In genomic region chr1:228139406-228139930, GRCh38 we compare ENCODE assay signal across 8 cellular contexts. TPM values are rescaled to one million over a fixed set of nuclear protein-coding genes. Genes with fewer than 3 reads are reported as not detected.
DNase-seq lines count a peak whose midpoint lies in the region; ATAC-seq and TF ChIP-seq lines count a peak whose summit lies in the region.

No MANE protein-coding gene starts in this region.

- peaks cover 34 to 43% (median 42%) of the 10 kb centered on the region in 11 experiments for H4K20me1 ChIP-seq in BLaER1 treated with 17β-estradiol and CSF1 and Interleukin-3, amounts not matched to agents 10 nM and 100 nM
- H4K20me1 ChIP-seq in neural cell (ENCODE audit: insufficient read depth): peaks cover 16% of the 10 kb centered on the region

- peak overlapping the region; percentile 78 to 93 (median 86); a peak in 21 of 22 replicates for H3K27ac ChIP-seq in BLaER1 treated with 17β-estradiol and CSF1 and Interleukin-3, amounts not matched to agents 10 nM and 100 nM
- H3K27ac ChIP-seq in duodenal mucosa (ENCODE audit: low read depth, low read length): peak overlapping the region; percentile 98
- H3K27ac ChIP-seq in neural cell (ENCODE audit: low read length): peak overlapping the region; percentile 86

- peaks cover 0 to 14% (median 0%) of the 10 kb centered on the region in 11 experiments; a peak in 7 of 22 replicates for H3K36me3 ChIP-seq in BLaER1 treated with 17β-estradiol and CSF1 and Interleukin-3, amounts not matched to agents 10 nM and 100 nM
- H3K36me3 ChIP-seq in duodenal mucosa (ENCODE audit: control insufficient read depth in 1 of 2, insufficient read depth in 2 of 2, low read length in 2 of 2) (peaks cover 0 to 4% of the 10 kb centered on the region in 2 donors), neural cell (ENCODE audit: insufficient read depth, low read length) (no peaks in the 10 kb centered on the region)

- no peak for ATAC-seq in HG02840 (IDR thresholded peaks at IDR 0.05; ENCODE audit: low FRiP score, unreplicated experiment)
- ATAC-seq in GM21576 (IDR thresholded peaks at IDR 0.05; ENCODE audit: unreplicated experiment): no peak

- no peaks in the 10 kb centered on the region for H3K9me2 ChIP-seq in neural cell (ENCODE audit: insufficient read depth, low read length)

- peaks cover 55 to 68% (median 62%) of the 10 kb centered on the region in 10 experiments for H3K4me1 ChIP-seq in BLaER1 treated with 17β-estradiol and CSF1 and Interleukin-3, amounts not matched to agents 10 nM and 100 nM
- peaks cover 32 to 36% of the 10 kb centered on the region in 2 donors for H3K4me1 ChIP-seq in duodenal mucosa (ENCODE audit: control insufficient read depth in 1 of 2, insufficient read depth in 2 of 2, low read length in 2 of 2)

- peak overlapping the region; percentile 87 for H2AFZ ChIP-seq in neural cell (ENCODE audit: low read depth, low read length)

- no peaks in the 10 kb centered on the region for H3K27me3 ChIP-seq in BLaER1 treated with 17β-estradiol and CSF1 and Interleukin-3, amounts not matched to agents 10 nM and 100 nM
- H3K27me3 ChIP-seq in duodenal mucosa (ENCODE audit: control insufficient read depth in 1 of 2, insufficient read depth in 2 of 2, low read length in 2 of 2) (peaks cover 3 to 4% of the 10 kb centered on the region in 2 donors), neural cell (ENCODE audit: insufficient read depth, low read depth, low read length) (peaks cover 21% of the 10 kb centered on the region)

- peak; percentile 76 for TF ChIP-seq POLR2A in NB4 (IDR thresholded peaks at IDR 0.05; ENCODE audit: extremely low read depth, insufficient read length)

- H3K4me2 ChIP-seq in BLaER1 treated with 17β-estradiol and CSF1 and Interleukin-3, amounts not matched to agents 10 nM and 100 nM: peak overlapping the region; percentile 58 to 100 (median 82)
- H3K4me2 ChIP-seq in neural cell (ENCODE audit: low read length): peak overlapping the region; percentile 61

- peak overlapping the region; percentile 83 to 94 (median 90); a peak in 20 of 22 replicates for H3K9ac ChIP-seq in BLaER1 treated with 17β-estradiol and CSF1 and Interleukin-3, amounts not matched to agents 10 nM and 100 nM
- peak overlapping the region; percentile 59 to 63 for H3K9ac ChIP-seq in duodenal mucosa (ENCODE audit: low read depth in 1 of 2, low read length in 2 of 2)
- peak overlapping the region; percentile 69 for H3K9ac ChIP-seq in neural cell (ENCODE audit: low read length)

- no peak for DNase-seq in NB4 (ENCODE audit: low read depth)
- no peak for DNase-seq in NCI-H146 (lab: John Stamatoyannopoulos, UW)
- no peak for DNase-seq in stimulated activated naive CD4-positive, alpha-beta T cell (lab: John Stamatoyannopoulos, UW)

- H3K79me2 ChIP-seq in neural cell (replicated peaks; ENCODE audit: insufficient read depth, low read length): peaks cover 26% of the 10 kb centered on the region

- H3K4me3 ChIP-seq in BLaER1 treated with 17β-estradiol and CSF1 and Interleukin-3, amounts not matched to agents 10 nM and 100 nM: peak overlapping the region; percentile 83 to 100 (median 94)
- H3K4me3 ChIP-seq in NB4 (ENCODE audit: low read depth, low read length) (peak overlapping the region; percentile 70), duodenal mucosa (ENCODE audit: low read depth in 1 of 2, low read length in 2 of 2) (peak overlapping the region; percentile 79 to 96), neural cell (ENCODE audit: low read length) (peak overlapping the region; percentile 69)

- no peak for TF ChIP-seq EP300 in neural cell (conservative IDR thresholded peaks at IDR 0.05; ENCODE audit: poor library complexity, severe bottlenecking)

- TF ChIP-seq CTCF in NB4 (IDR thresholded peaks at IDR 0.05; ENCODE audit: low read depth, low read length) (no peak), neural cell (IDR thresholded peaks at IDR 0.05; ENCODE audit: poor library complexity, severe bottlenecking) (no peak)

- no peaks in the 10 kb centered on the region for H3F3A ChIP-seq in neural cell (ENCODE audit: insufficient read depth, low read length, poor library complexity, severe bottlenecking)

- no peaks in the 10 kb centered on the region for H3K9me3 ChIP-seq in BLaER1 treated with 17β-estradiol and CSF1 and Interleukin-3, amounts not matched to agents 10 nM and 100 nM (replicated peaks in 1 of 11)
- H3K9me3 ChIP-seq in duodenal mucosa (ENCODE audit: control insufficient read depth in 1 of 2, low read length in 2 of 2): no peaks in the 10 kb centered on the region
- no peaks in the 10 kb centered on the region for H3K9me3 ChIP-seq in neural cell (ENCODE audit: low read length)

- TF ChIP-seq RAD21 in neural cell (conservative IDR thresholded peaks at IDR 0.05): no peak

TF ChIP-seq in neural cell, 6 proteins besides CTCF, POLR2A, EP300 and RAD21:
- TF ChIP-seq EZH2 (IDR thresholded peaks at IDR 0.05; ENCODE audit: borderline replicate concordance, insufficient read depth, low read length, poor library complexity, severe bottlenecking) (no peak), POLR2AphosphoS5 (IDR thresholded peaks at IDR 0.05) (peak; percentile 81)

RNA-seq across cellular contexts. Expression of gene GUK1, which starts 0.6 kb away (rescaled TPM):
- 502 and 527 TPM in 2 replicates for polyA plus RNA-seq in neural cell
- polyA minus RNA-seq in neural cell: 186 and 206 TPM in 2 replicates

RNA-seq across cellular contexts. Expression of gene GJC2, which starts 10.3 kb away (rescaled TPM):
- 1.7 and 2.3 TPM in 2 replicates for polyA plus RNA-seq in neural cell
- 1.7 and 2.4 TPM in 2 replicates for polyA minus RNA-seq in neural cell

RNA-seq across cellular contexts. Expression of gene IBA57, which starts 26.1 kb away (rescaled TPM):
- polyA plus RNA-seq in neural cell: 5.5 TPM in 2 replicates
- 6.7 and 8.8 TPM in 2 replicates for polyA minus RNA-seq in neural cell

RNA-seq across cellular contexts. Expression of gene MRPL55, which starts 30.4 kb away (rescaled TPM):
- 168 and 178 TPM in 2 replicates for polyA plus RNA-seq in neural cell
- polyA minus RNA-seq in neural cell: 39.2 and 54.3 TPM in 2 replicates

RNA-seq across cellular contexts. Expression of gene C1orf35, which starts 36.3 kb away (rescaled TPM):
- 32.8 and 37.5 TPM in 2 replicates for polyA plus RNA-seq in neural cell
- 12.3 and 12.7 TPM in 2 replicates for polyA minus RNA-seq in neural cell
